10 cellular contexts compared by ENCODE assay signal in the genomic region with DNA sequence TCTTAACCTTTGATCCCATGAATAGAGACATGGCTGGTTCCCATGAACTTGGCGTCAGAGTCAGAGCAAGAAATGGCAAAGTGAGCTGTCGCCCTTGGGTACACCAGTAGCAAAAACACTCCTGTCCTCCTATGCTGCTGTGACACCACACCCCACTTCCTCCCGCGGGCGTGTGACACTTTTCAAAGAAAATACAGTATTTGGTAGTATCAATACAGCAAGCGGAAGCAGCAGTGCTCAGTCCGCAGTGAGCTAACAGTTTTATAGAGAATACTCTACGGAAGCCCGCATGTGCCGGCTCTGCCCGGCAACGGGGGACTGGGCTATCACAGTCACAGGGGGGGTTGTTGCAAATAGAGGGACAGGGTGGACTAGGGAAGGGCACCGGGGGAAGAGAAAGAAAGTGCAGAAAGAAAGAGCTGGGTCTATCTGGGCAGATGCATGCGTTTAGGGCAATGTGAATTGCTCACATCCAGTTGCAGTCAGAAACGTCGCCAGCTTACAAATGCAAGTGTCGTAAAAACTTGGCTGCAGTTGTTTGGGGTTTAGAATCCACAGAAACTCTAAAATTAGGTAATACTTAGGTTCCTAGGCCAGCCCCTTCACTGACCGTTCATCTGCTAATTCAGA. TPM values are rescaled to one million over a fixed set of nuclear protein-coding genes. Genes with fewer than 3 reads are reported as not detected.
A peak's percentile ranks its signal among the peaks of the same experiment; 100 is the strongest.
DNase-seq lines count a peak whose midpoint lies in the region; ATAC-seq and TF ChIP-seq lines count a peak whose summit lies in the region.
"Had no signal": no experiment of that assay in that cellular context is flagged by ENCODE, and none has a peak within 500 bp of the region (broad histone marks: within the 10 kb centered on the region; RNA-seq: fewer than 3 reads in every experiment).

No MANE protein-coding gene starts in this region.

- peak; percentile 29 for DNase-seq in left ventricle myocardium superior
- DNase-seq in left ventricle myocardium inferior, result no peak
- peak; percentile 65 for DNase-seq in activated naive CD4-positive, alpha-beta T cell treated with anti-CD3 and anti-CD28 coated beads, Interleukin-2, amount 50 U/mL, for 16 hours
- peak; percentile 38 to 65 for DNase-seq in stimulated activated CD4-positive, alpha-beta T cell treated with anti-CD3 and anti-CD28 coated beads, Interleukin-1b, Interleukin-23, amount 100 ng/mL, for 4 hours (ENCODE audit: low read depth in 2 of 2)
- peak; percentile 15 to 46 for DNase-seq in upper lobe of left lung
- no peak for DNase-seq in NCI-H2227 (lab: John Stamatoyannopoulos, UW; ENCODE audit: unreplicated experiment)
- no peak for DNase-seq in NCI-H526 treated with DMSO at 0.1 percent for 48 hours (lab: John Stamatoyannopoulos, UW)
- DNase-seq in NCI-H2081 (lab: John Stamatoyannopoulos, UW), result no peak
- DNase-seq: 8988T had no signal

- ATAC-seq in left ventricle myocardium superior (no peak), upper lobe of left lung (ENCODE audit: low FRiP score in 2 of 2) (peak; percentile 21 to 23)

- H3K4me3 ChIP-seq in left ventricle myocardium inferior (no peak overlapping the region), upper lobe of left lung (no peak overlapping the region)
- H3K4me3 ChIP-seq: SJSA1 had no signal

- TF ChIP-seq CTCF in left ventricle myocardium inferior (IDR thresholded peaks at IDR 0.05; ENCODE audit: borderline replicate concordance), result no peak
- TF ChIP-seq CTCF in upper lobe of left lung (IDR thresholded peaks at IDR 0.05), result no peak

- peak in 1 of 4 donors; percentile 17 for TF ChIP-seq POLR2A in upper lobe of left lung (IDR thresholded peaks at IDR 0.05)

- H3K27ac ChIP-seq in left ventricle myocardium inferior (replicated peaks) (no peak overlapping the region), upper lobe of left lung (peak overlapping the region in 1 of 4 donors; percentile 9)
- H3K27ac ChIP-seq: SJSA1 had no signal

- H3K27me3 ChIP-seq in left ventricle myocardium inferior (ENCODE audit: low read depth) (peaks cover 63% of the 10 kb centered on the region), upper lobe of left lung (no peaks in the 10 kb centered on the region)

- no peaks in the 10 kb centered on the region for H3K36me3 ChIP-seq in left ventricle myocardium inferior
- H3K36me3 ChIP-seq in upper lobe of left lung, result no peaks in the 10 kb centered on the region
- H3K36me3 ChIP-seq: SJSA1 had no signal

- no peak for TF ChIP-seq EP300 in upper lobe of left lung (IDR thresholded peaks at IDR 0.05)

- 79 to 81% methylated on average over 18 of the region's 18 CpGs for WGBS in upper lobe of left lung, 2 donors

- no peaks in the 10 kb centered on the region for H3K9me3 ChIP-seq in left ventricle myocardium inferior (replicated peaks)
- H3K9me3 ChIP-seq in upper lobe of left lung, result no peaks in the 10 kb centered on the region
- H3K9me3 ChIP-seq: SJSA1 had no signal

- H3K4me1 ChIP-seq in left ventricle myocardium inferior, result no peaks in the 10 kb centered on the region
- no peaks in the 10 kb centered on the region for H3K4me1 ChIP-seq in upper lobe of left lung
- H3K4me1 ChIP-seq: SJSA1 had no signal

- intact Hi-C loops in left ventricle myocardium superior (cut with micrococcal nuclease) (no loop called here), left ventricle myocardium inferior (cut with micrococcal nuclease) (no loop called here)

RNA-seq across cellular contexts. Expression of gene PRKCQ, which starts 49.8 kb away (rescaled TPM):
- total RNA-seq in left ventricle myocardium superior (0.12 TPM), left ventricle myocardium inferior (0.16 TPM), upper lobe of left lung (10 to 100 TPM in 3 of 6 donors, 1 to 10 TPM in 3; 6.5 to 16.8 (median 11.2) TPM)
- total RNA-seq: SJSA1 had no signal

Comparison
In these comparisons a context has a peak if more than half of its experiments do, and no peak if none do; other contexts are left out.
1. DNase-seq: peak in left ventricle myocardium superior (single experiment), activated naive CD4-positive, alpha-beta T cell treated with anti-CD3 and anti-CD28 coated beads, Interleukin-2, amount 50 U/mL, for 16 hours (single experiment), stimulated activated CD4-positive, alpha-beta T cell treated with anti-CD3 and anti-CD28 coated beads, Interleukin-1b, Interleukin-23, amount 100 ng/mL, for 4 hours (2 of 2) and upper lobe of left lung (2 of 2); none in left ventricle myocardium inferior (single experiment), NCI-H2227 (single experiment), NCI-H526 treated with DMSO at 0.1 percent for 48 hours (single experiment) and NCI-H2081 (0 of 2).